ENCODE assay signal across 11 cellular contexts in the genomic region with DNA sequence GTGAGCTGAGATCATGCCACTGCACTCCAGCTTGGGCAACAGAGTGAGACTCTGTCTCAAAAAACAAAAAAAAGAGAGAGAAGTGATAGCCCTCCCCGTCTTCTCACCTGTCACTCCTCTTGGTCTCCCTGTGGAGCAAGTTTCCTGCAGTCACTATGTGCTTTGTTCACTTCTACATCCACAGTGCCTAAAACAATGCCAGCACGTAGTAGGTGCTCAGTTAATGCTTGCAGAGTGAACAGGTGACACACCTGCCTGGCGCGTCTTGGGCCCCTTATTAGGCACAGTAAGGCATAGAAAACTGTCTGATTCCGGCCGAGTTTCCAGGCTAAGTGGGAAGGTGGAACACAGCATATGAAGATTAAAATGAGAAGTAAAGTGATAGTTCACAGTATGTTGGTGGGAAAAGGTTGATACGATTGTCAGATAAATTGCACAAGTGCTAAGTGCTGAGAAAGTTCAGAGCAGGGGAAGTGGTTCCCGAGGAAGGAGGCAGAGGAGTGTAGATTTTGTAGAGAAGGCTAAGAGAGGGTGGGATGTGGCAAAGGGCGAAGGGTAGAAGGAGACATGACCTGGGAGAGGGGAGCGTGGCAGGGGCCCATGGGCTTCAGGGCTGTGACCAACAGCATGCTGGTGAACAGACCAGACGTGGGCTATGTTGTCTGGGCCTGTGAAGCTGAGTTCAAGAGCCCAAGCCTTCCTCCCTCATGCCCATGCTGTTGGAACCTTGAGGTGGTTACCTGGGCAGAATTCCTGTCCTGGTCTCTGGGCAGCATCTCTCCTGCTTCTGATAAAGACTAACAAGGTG. TPM values are rescaled to one million over a fixed set of nuclear protein-coding genes. Genes with fewer than 3 reads are reported as not detected.
DNase-seq lines count a peak whose midpoint lies in the region; ATAC-seq and TF ChIP-seq lines count a peak whose summit lies in the region.
"Had no signal": no experiment of that assay in that cellular context is flagged by ENCODE, and none has a peak within 500 bp of the region (broad histone marks: within the 10 kb centered on the region; RNA-seq: fewer than 3 reads in every experiment).

No MANE protein-coding gene starts in this region.

- in situ Hi-C loops in IMR-90 (cut with MboI; ENCODE audit: low sequenced_read_pairs) = no loop called here

- H2AK9ac ChIP-seq in IMR-90 (replicated peaks; ENCODE audit: low read depth, low read length, poor library complexity) = no peak overlapping the region

- peaks cover 3% of the 10 kb centered on the region for H3K36me3 Mint-ChIP-seq in CD4-positive, alpha-beta T cell (ENCODE audit: low read depth)
- peaks cover 12% of the 10 kb centered on the region for H3K36me3 Mint-ChIP-seq in activated CD4-positive, alpha-beta memory T cell treated with anti-CD3 and anti-CD28 coated beads, Interleukin-2, amount 10 ng/mL, durations not matched to agents 7 days and 5 days (ENCODE audit: low read depth)
- peaks cover 0 to 9% (median 3%) of the 10 kb centered on the region in 5 donors for H3K36me3 Mint-ChIP-seq in naive thymus-derived CD4-positive, alpha-beta T cell

- ATAC-seq in CD4-positive, alpha-beta T cell (ENCODE audit: poor library complexity) = no peak
- no peak for ATAC-seq in IMR-90 (ENCODE audit: low read depth)
- ATAC-seq in naive thymus-derived CD4-positive, alpha-beta T cell = no peak
- no peak for ATAC-seq in mucosa of descending colon
- no peak for ATAC-seq in GM19455 (IDR thresholded peaks at IDR 0.05; ENCODE audit: unreplicated experiment)
- ATAC-seq: right cardiac atrium had no signal

- peak overlapping the region; percentile 15; the same call in 1 of the 2 replicates for H2AK5ac ChIP-seq in IMR-90 (ENCODE audit: low read depth, low read length)

- POLR2A ChIA-PET in CD4-positive, alpha-beta T cell (lab: Charles Lee) = no interaction called here
- POLR2A ChIA-PET in IMR-90 (lab: Charles Lee; ENCODE audit: unreplicated experiment) = no interaction called here
- POLR2A ChIA-PET in activated CD4-positive, alpha-beta memory T cell treated with anti-CD3 and anti-CD28 coated beads, Interleukin-2, amount 10 ng/mL, durations not matched to agents 7 days and 5 days (lab: Charles Lee) = no interaction called here
- POLR2A ChIA-PET in naive thymus-derived CD4-positive, alpha-beta T cell (lab: Charles Lee) = interaction anchor here (1.2 to 1.8 kb wide), 2 partner anchors 21 to 39 kb away, joined by 4 to 7 read pairs; no protein-coding TSS in a partner anchor

- H4K8ac ChIP-seq in IMR-90 (ENCODE audit: low read depth in 2 of 2, low read length in 2 of 2) = no peak overlapping the region

- CTCF ChIA-PET in CD4-positive, alpha-beta T cell (lab: Charles Lee) = no interaction called here
- CTCF ChIA-PET in IMR-90 (lab: Yijun Ruan, JAX) = no interaction called here
- CTCF ChIA-PET in activated CD4-positive, alpha-beta memory T cell treated with anti-CD3 and anti-CD28 coated beads, Interleukin-2, amount 10 ng/mL, durations not matched to agents 7 days and 5 days (lab: Charles Lee) = interaction anchor here (0.6 kb wide), 1 partner anchor 21 kb away, joined by 4 read pairs; no protein-coding TSS in a partner anchor
- CTCF ChIA-PET in naive thymus-derived CD4-positive, alpha-beta T cell (lab: Charles Lee) = no interaction called here

- H2BK5ac ChIP-seq in IMR-90 (ENCODE audit: low read depth, low read length, poor library complexity, severe bottlenecking) = no peak overlapping the region

- H3K9me1 ChIP-seq in IMR-90 (ENCODE audit: insufficient read depth, low read length) = peaks cover 50% of the 10 kb centered on the region

- no peak for TF ChIP-seq CTCF in CD4-positive, alpha-beta T cell (IDR thresholded peaks at IDR 0.05)
- TF ChIP-seq CTCF in IMR-90 (conservative IDR thresholded peaks at IDR 0.05; ENCODE audit: low read depth, low read length) = no peak
- TF ChIP-seq CTCF in mucosa of descending colon (IDR thresholded peaks at IDR 0.05) = no peak

- no peak for TF ChIP-seq RAD21 in IMR-90 (IDR thresholded peaks at IDR 0.05; ENCODE audit: low read length)

- peaks cover 55% of the 10 kb centered on the region for H4K20me1 ChIP-seq in IMR-90 (ENCODE audit: insufficient read depth, low read length)

- H3K4me3 ChIP-seq in IMR-90 (ENCODE audit: insufficient read depth, low read depth, low read length) (no peak overlapping the region), mucosa of descending colon (no peak overlapping the region)
- H3K4me3 ChIP-seq in naive thymus-derived CD4-positive, alpha-beta T cell (ENCODE audit: low read length) = no peak overlapping the region

- no peak for TF ChIP-seq POLR2A in IMR-90 (IDR thresholded peaks at IDR 0.05; ENCODE audit: low read depth, low read length)

- H3K27ac ChIP-seq in CD4-positive, alpha-beta T cell (ENCODE audit: low read depth, low read length) = no peak overlapping the region
- H3K27ac ChIP-seq in IMR-90 (ENCODE audit: insufficient read depth, low read length) = no peak overlapping the region
- peak overlapping the region; percentile 70 for H3K27ac ChIP-seq in naive thymus-derived CD4-positive, alpha-beta T cell (ENCODE audit: low read depth, low read length)

- H3K56ac ChIP-seq in IMR-90 (ENCODE audit: extremely low read depth, insufficient read depth, low read length) = no peak overlapping the region

- WGBS in IMR-90 (ENCODE audit: extremely low coverage in 2 of 2, insufficient read length in 1 of 2), 2 experiments = 100% methylated on average over 5 of the region's 11 CpGs; no CpG with 5 or more reads in 1 of the 2 experiments

- no peak overlapping the region for H2AFZ ChIP-seq in IMR-90 (replicated peaks; ENCODE audit: low read length, poor library complexity)

- H2BK15ac ChIP-seq in IMR-90 (ENCODE audit: low read depth, low read length) = no peak overlapping the region

- no peaks in the 10 kb centered on the region for H3K27me3 ChIP-seq in CD4-positive, alpha-beta T cell (ENCODE audit: control insufficient read depth, insufficient read depth, low read length)
- H3K27me3 ChIP-seq in IMR-90 (ENCODE audit: control insufficient read depth, insufficient read depth, low read length) = no peaks in the 10 kb centered on the region
- H3K27me3 ChIP-seq in naive thymus-derived CD4-positive, alpha-beta T cell (ENCODE audit: control insufficient read depth in 2 of 2, insufficient read depth in 2 of 2, low read length in 2 of 2) = no peaks in the 10 kb centered on the region

- H4K5ac ChIP-seq in IMR-90 (ENCODE audit: low read depth, low read length) = no peak overlapping the region

- peak overlapping the region; percentile 9 for H3K4me3 Mint-ChIP-seq in CD4-positive, alpha-beta T cell
- no peak overlapping the region for H3K4me3 Mint-ChIP-seq in activated CD4-positive, alpha-beta memory T cell treated with anti-CD3 and anti-CD28 coated beads, Interleukin-2, amount 10 ng/mL, durations not matched to agents 7 days and 5 days
- H3K4me3 Mint-ChIP-seq in naive thymus-derived CD4-positive, alpha-beta T cell = peak overlapping the region; percentile 3 to 87 (median 58)

- H3K4ac ChIP-seq in IMR-90 (ENCODE audit: low read depth, low read length) = no peak overlapping the region

- H3K18ac ChIP-seq in IMR-90 (ENCODE audit: low read depth, low read length) = no peak overlapping the region

- no peak overlapping the region for H3K9ac ChIP-seq in IMR-90 (ENCODE audit: low read depth, low read length)

- no peak overlapping the region for H2BK20ac ChIP-seq in IMR-90 (ENCODE audit: low read depth, low read length)

- DNase-seq in CD4-positive, alpha-beta T cell = no peak
- DNase-seq in IMR-90 (no peak), H4 (ENCODE audit: low spot score) (no peak), mucosa of descending colon (no peak)
- DNase-seq in activated CD4-positive, alpha-beta memory T cell treated with anti-CD3 and anti-CD28 coated beads, Interleukin-2, amount 10 ng/mL, durations not matched to agents 7 days and 5 days = no peak
- DNase-seq in naive thymus-derived CD4-positive, alpha-beta T cell = no peak
- DNase-seq: cerebellar nuclear complex, NCI-H1105, NCI-H510A treated with DMSO at 0.1 percent for 48 hours had no signal

- no peaks in the 10 kb centered on the region for H3K27me3 Mint-ChIP-seq in CD4-positive, alpha-beta T cell
- no peaks in the 10 kb centered on the region for H3K27me3 Mint-ChIP-seq in activated CD4-positive, alpha-beta memory T cell treated with anti-CD3 and anti-CD28 coated beads, Interleukin-2, amount 10 ng/mL, durations not matched to agents 7 days and 5 days
- H3K27me3 Mint-ChIP-seq in naive thymus-derived CD4-positive, alpha-beta T cell = no peaks in the 10 kb centered on the region

- peaks cover 95% of the 10 kb centered on the region for H3K4me1 Mint-ChIP-seq in CD4-positive, alpha-beta T cell (ENCODE audit: low read depth)
- H3K4me1 Mint-ChIP-seq in activated CD4-positive, alpha-beta memory T cell treated with anti-CD3 and anti-CD28 coated beads, Interleukin-2, amount 10 ng/mL, durations not matched to agents 7 days and 5 days = peaks cover 94% of the 10 kb centered on the region
- peaks cover 85 to 100% (median 97%) of the 10 kb centered on the region in 7 donors for H3K4me1 Mint-ChIP-seq in naive thymus-derived CD4-positive, alpha-beta T cell

- intact Hi-C loops in CD4-positive, alpha-beta T cell (cut with DNase I, micrococcal nuclease) = no loop called here
- intact Hi-C loops in IMR-90 (cut with micrococcal nuclease) (no loop called here), mucosa of descending colon (cut with DNase I, micrococcal nuclease) (no loop called here)
- intact Hi-C loops in naive thymus-derived CD4-positive, alpha-beta T cell (cut with micrococcal nuclease) = no loop called here

- H3K9me3 ChIP-seq in CD4-positive, alpha-beta T cell (ENCODE audit: control insufficient read depth, low read length) = no peaks in the 10 kb centered on the region
- H3K9me3 ChIP-seq in IMR-90 (ENCODE audit: control insufficient read depth, insufficient read depth, low read length) = no peaks in the 10 kb centered on the region
- no peaks in the 10 kb centered on the region for H3K9me3 ChIP-seq in naive thymus-derived CD4-positive, alpha-beta T cell (ENCODE audit: control insufficient read depth in 2 of 3, low read length in 3 of 3)
- H3K9me3 ChIP-seq in mucosa of descending colon = no peaks in the 10 kb centered on the region

- no peak overlapping the region for H3K14ac ChIP-seq in IMR-90 (replicated peaks; ENCODE audit: low read depth, low read length)

- H3K79me1 ChIP-seq in IMR-90 (ENCODE audit: low read depth in 1 of 2, low read length in 2 of 2) = peaks cover 41 to 93% of the 10 kb centered on the region in 2 experiments

- dilution Hi-C loops in IMR-90 (cut with HindIII; ENCODE audit: low sequenced_read_pairs, unreplicated experiment) = no loop called here

- H3K23ac ChIP-seq in IMR-90 (ENCODE audit: low read depth, low read length) = no peak overlapping the region

- H3K36me3 ChIP-seq in IMR-90 (ENCODE audit: control insufficient read depth, insufficient read depth, low read length) = no peaks in the 10 kb centered on the region
- H3K36me3 ChIP-seq in naive thymus-derived CD4-positive, alpha-beta T cell (ENCODE audit: control insufficient read depth in 2 of 3, insufficient read depth in 3 of 3, low read length in 3 of 3) = no peaks in the 10 kb centered on the region
- no peaks in the 10 kb centered on the region for H3K36me3 ChIP-seq in mucosa of descending colon (ENCODE audit: low read depth)

- no TSS peak for BruUV-seq in IMR-90 (replicated peaks; lab: Mats Ljungman, UMichigan)

- H3K4me1 ChIP-seq in IMR-90 (ENCODE audit: control insufficient read depth, insufficient read depth, low read length) (peaks cover 39% of the 10 kb centered on the region), mucosa of descending colon (ENCODE audit: low read depth) (peaks cover 70% of the 10 kb centered on the region)
- H3K4me1 ChIP-seq in naive thymus-derived CD4-positive, alpha-beta T cell (ENCODE audit: control insufficient read depth in 2 of 2, insufficient read depth in 2 of 2, low read length in 2 of 2) = peaks cover 32 to 93% of the 10 kb centered on the region in 2 donors

- peaks cover 1% of the 10 kb centered on the region for H3K9me3 Mint-ChIP-seq in CD4-positive, alpha-beta T cell
- peaks cover under 1% of the 10 kb centered on the region for H3K9me3 Mint-ChIP-seq in activated CD4-positive, alpha-beta memory T cell treated with anti-CD3 and anti-CD28 coated beads, Interleukin-2, amount 10 ng/mL, durations not matched to agents 7 days and 5 days
- H3K9me3 Mint-ChIP-seq in naive thymus-derived CD4-positive, alpha-beta T cell = peaks cover 0 to 8% (median under 1%) of the 10 kb centered on the region in 11 donors

- H4K91ac ChIP-seq in IMR-90 (ENCODE audit: insufficient read depth, low read depth, low read length) = no peak overlapping the region

- no peak overlapping the region for H3K4me2 ChIP-seq in IMR-90 (ENCODE audit: low read depth, low read length)

- no peak overlapping the region for H2BK120ac ChIP-seq in IMR-90 (ENCODE audit: low read depth, low read length)

- H3K27ac Mint-ChIP-seq in CD4-positive, alpha-beta T cell = peak overlapping the region; percentile 83
- H3K27ac Mint-ChIP-seq in activated CD4-positive, alpha-beta memory T cell treated with anti-CD3 and anti-CD28 coated beads, Interleukin-2, amount 10 ng/mL, durations not matched to agents 7 days and 5 days = peak overlapping the region; percentile 85
- peak overlapping the region; percentile 15 to 96 (median 85) for H3K27ac Mint-ChIP-seq in naive thymus-derived CD4-positive, alpha-beta T cell

RNA-seq across cellular contexts. Expression of gene BCR, which starts 41.9 kb away (rescaled TPM):
- 10 to 100 TPM; 60.0 to 64.8 TPM for total RNA-seq in CD4-positive, alpha-beta T cell
- 28.9 and 30.8 TPM in 2 replicates for total RNA-seq in IMR-90 (2012; rRNA removed)
- 43.0 and 44.6 TPM in 2 replicates for polyA plus RNA-seq in IMR-90 (2012; rRNA removed)
- 30.9 and 40.0 TPM in 2 replicates for polyA plus RNA-seq in IMR-90 (2012; cell fraction: cytosol; rRNA removed)
- polyA plus RNA-seq in IMR-90 (2012; cell fraction: nucleus; rRNA removed; ENCODE audit: low replicate concordance) = 36.1 and 42.1 TPM in 2 replicates
- total RNA-seq in activated CD4-positive, alpha-beta memory T cell treated with anti-CD3 and anti-CD28 coated beads, Interleukin-2, amount 10 ng/mL, durations not matched to agents 7 days and 5 days = 10 to 100 TPM; 60.7 to 63.2 TPM
- 100 to 1,000 TPM in 1 of 5 experiments, 10 to 100 TPM in 4; 56.2 to 103 (median 94.3) TPM for total RNA-seq in naive thymus-derived CD4-positive, alpha-beta T cell
- 10 to 100 TPM in 1 of 2 donors, 1 to 10 TPM in 1; 6.1 to 19.1 TPM for polyA plus RNA-seq in naive thymus-derived CD4-positive, alpha-beta T cell
- 8.4 and 10.1 TPM in 2 replicates for total RNA-seq in H4 (2014; rRNA removed; shearing (Covaris generic))
- 10 to 100 TPM; 43.6 to 56.0 (median 49.5) TPM for total RNA-seq in mucosa of descending colon
